9 cellular contexts compared by ENCODE assay signal in genomic region chr17:21513012-21513570, GRCh38.
DNase-seq lines count a peak whose midpoint lies in the region; ATAC-seq and TF ChIP-seq lines count a peak whose summit lies in the region.
"Had no signal": no experiment of that assay in that cellular context is flagged by ENCODE, and none has a peak within 500 bp of the region (broad histone marks: within the 10 kb centered on the region; RNA-seq: fewer than 3 reads in every experiment).

No MANE protein-coding gene starts in this region.

- no peaks in the 10 kb centered on the region for H3K27me3 ChIP-seq in endodermal cell (ENCODE audit: control insufficient read depth, insufficient read depth, low read length, poor library complexity, severe bottlenecking)

- H3K27ac Mint-ChIP-seq in Calu3 (ENCODE audit: unreplicated experiment) (no peak overlapping the region), endodermal cell (no peak overlapping the region), mesothelial cell of epicardium (no peak overlapping the region)
- no peak overlapping the region for H3K27ac Mint-ChIP-seq in activated CD8-positive, alpha-beta memory T cell treated with anti-CD3 and anti-CD28 coated beads, Interleukin-2, amount 10 ng/mL, durations not matched to agents 7 days and 5 days
- H3K27ac Mint-ChIP-seq: dendritic cell treated with granulocyte-macrophage colony-stimulating factor and Interleukin-4, amounts not matched to agents 40 ng/mL and 50 ng/mL, for 4 days had no signal

- H3K27me3 Mint-ChIP-seq in Calu3 (ENCODE audit: unreplicated experiment) (peaks cover 76% of the 10 kb centered on the region), endodermal cell (ENCODE audit: insufficient read depth) (peaks cover 25% of the 10 kb centered on the region), mesothelial cell of epicardium (ENCODE audit: low read depth) (peaks cover 47% of the 10 kb centered on the region)
- H3K27me3 Mint-ChIP-seq in activated CD8-positive, alpha-beta memory T cell treated with anti-CD3 and anti-CD28 coated beads, Interleukin-2, amount 10 ng/mL, durations not matched to agents 7 days and 5 days: peaks cover 48% of the 10 kb centered on the region

- 5 to 10% methylated on average over 11 to 19 of the region's 24 CpGs for WGBS in endodermal cell (ENCODE audit: insufficient coverage in 1 of 2, insufficient read length in 1 of 2), 2 experiments

- H3K4me3 Mint-ChIP-seq in Calu3 (ENCODE audit: low read depth, unreplicated experiment) (peak overlapping the region; percentile 26), endodermal cell (no peak overlapping the region), mesothelial cell of epicardium (peak overlapping the region; percentile 45)
- no peak overlapping the region for H3K4me3 Mint-ChIP-seq in activated CD8-positive, alpha-beta memory T cell treated with anti-CD3 and anti-CD28 coated beads, Interleukin-2, amount 10 ng/mL, durations not matched to agents 7 days and 5 days
- H3K4me3 Mint-ChIP-seq: dendritic cell treated with granulocyte-macrophage colony-stimulating factor and Interleukin-4, amounts not matched to agents 40 ng/mL and 50 ng/mL, for 4 days had no signal

- CTCF ChIA-PET in Calu3 (lab: Charles Lee): interaction anchor here (0.6 to 1.2 kb wide), 6 partner anchors 9 to 394 kb away, joined by 3 to 12 read pairs (median 4); no protein-coding TSS in a partner anchor
- CTCF ChIA-PET in activated CD8-positive, alpha-beta memory T cell treated with anti-CD3 and anti-CD28 coated beads, Interleukin-2, amount 10 ng/mL, durations not matched to agents 7 days and 5 days (lab: Charles Lee): interaction anchor here (0.6 to 5.2 kb wide), 31 partner anchors 11 to 520 kb away, joined by 3 to 109 read pairs (median 5); partner anchors contain the start of genes DHRS7B, NATD1 and TMEM11

- DNase-seq in Calu3 (peak; percentile 72), NOMO-1 treated with dmso at 0.1 percent for 144 hours (lab: John Stamatoyannopoulos, UW; ENCODE audit: unreplicated experiment) (peak; percentile 53), endodermal cell (peak; percentile 94), mesothelial cell of epicardium (ENCODE audit: low spot score in 2 of 2, unreplicated experiment in 2 of 2) (peak; percentile 65 to 84)
- DNase-seq in activated CD8-positive, alpha-beta memory T cell treated with anti-CD3 and anti-CD28 coated beads, Interleukin-2, amount 10 ng/mL, durations not matched to agents 7 days and 5 days: peak; percentile 77
- peak; percentile 40 to 43 for DNase-seq in stimulated activated CD8-positive, alpha-beta memory T cell treated with anti-CD3 and anti-CD28 coated beads, Interleukin-15, amount 100 ng/mL, for 4 hours (ENCODE audit: low read depth in 2 of 2)

- peaks cover 10% of the 10 kb centered on the region for H3K4me1 ChIP-seq in endodermal cell (ENCODE audit: control insufficient read depth, insufficient read depth, low read length)

- H3K27ac ChIP-seq in endodermal cell (ENCODE audit: low read depth, low read length): no peak overlapping the region

- H3K9ac ChIP-seq in endodermal cell (ENCODE audit: extremely low read depth, low read length, poor library complexity, severe bottlenecking): no peak overlapping the region

- peak; percentile 62 for ATAC-seq in HG02884 (IDR thresholded peaks at IDR 0.05; ENCODE audit: unreplicated experiment)
- ATAC-seq in activated CD8-positive, alpha-beta memory T cell treated with anti-CD3 and anti-CD28 coated beads, Interleukin-2, amount 10 ng/mL, durations not matched to agents 7 days and 5 days: peak; percentile 74
- no peak for ATAC-seq in HG03342 (IDR thresholded peaks at IDR 0.05; ENCODE audit: unreplicated experiment)

- H3K4me1 Mint-ChIP-seq in Calu3 (ENCODE audit: low read depth, unreplicated experiment) (peaks cover 8% of the 10 kb centered on the region), endodermal cell (peaks cover 42% of the 10 kb centered on the region), mesothelial cell of epicardium (peaks cover 15% of the 10 kb centered on the region)
- H3K4me1 Mint-ChIP-seq in activated CD8-positive, alpha-beta memory T cell treated with anti-CD3 and anti-CD28 coated beads, Interleukin-2, amount 10 ng/mL, durations not matched to agents 7 days and 5 days: peaks cover 17% of the 10 kb centered on the region

- peak; percentile 66 for TF ChIP-seq CTCF in Calu3 (IDR thresholded peaks at IDR 0.05; ENCODE audit: unreplicated experiment)
- TF ChIP-seq CTCF in endodermal cell (conservative IDR thresholded peaks at IDR 0.05): peak; percentile 87
- TF ChIP-seq CTCF in mesothelial cell of epicardium (IDR thresholded peaks at IDR 0.05; ENCODE audit: unreplicated experiment): peak; percentile 93

- H3K36me3 Mint-ChIP-seq in Calu3 (ENCODE audit: insufficient read depth, unreplicated experiment) (peaks cover 8% of the 10 kb centered on the region), endodermal cell (ENCODE audit: low read depth) (no peaks in the 10 kb centered on the region), mesothelial cell of epicardium (no peaks in the 10 kb centered on the region)
- no peaks in the 10 kb centered on the region for H3K36me3 Mint-ChIP-seq in activated CD8-positive, alpha-beta memory T cell treated with anti-CD3 and anti-CD28 coated beads, Interleukin-2, amount 10 ng/mL, durations not matched to agents 7 days and 5 days

- BruUV-seq in Calu3 (replicated peaks; lab: Mats Ljungman, UMichigan): no TSS peak

- no peaks in the 10 kb centered on the region for H3K36me3 ChIP-seq in endodermal cell (ENCODE audit: control insufficient read depth, insufficient read depth, low read length)

- intact Hi-C loops in Calu3 (cut with micrococcal nuclease; ENCODE audit: unreplicated experiment): loop anchor here (10.0 kb wide), 3 partner anchors 58 to 388 kb away; partner anchors contain the start of genes DHRS7B and MAP2K3

- H3K4me3 ChIP-seq in endodermal cell (ENCODE audit: low read length): no peak overlapping the region

- H3K9me3 Mint-ChIP-seq in Calu3 (ENCODE audit: low read depth, unreplicated experiment) (no peaks in the 10 kb centered on the region), endodermal cell (peaks cover 26% of the 10 kb centered on the region), mesothelial cell of epicardium (no peaks in the 10 kb centered on the region)
- H3K9me3 Mint-ChIP-seq in activated CD8-positive, alpha-beta memory T cell treated with anti-CD3 and anti-CD28 coated beads, Interleukin-2, amount 10 ng/mL, durations not matched to agents 7 days and 5 days (ENCODE audit: low read depth): no peaks in the 10 kb centered on the region
- H3K9me3 Mint-ChIP-seq: dendritic cell treated with granulocyte-macrophage colony-stimulating factor and Interleukin-4, amounts not matched to agents 40 ng/mL and 50 ng/mL, for 4 days had no signal

- H3K9me3 ChIP-seq in endodermal cell (ENCODE audit: control insufficient read depth, low read length): no peaks in the 10 kb centered on the region

Comparison
In these comparisons a context has a peak if more than half of its experiments do, and no peak if none do; other contexts are left out.
1. DNase-seq: peak in every context shown above with its lines; median percentile 94 in endodermal cell; 77 in activated CD8-positive, alpha-beta memory T cell treated with anti-CD3 and anti-CD28 coated beads, Interleukin-2, amount 10 ng/mL, durations not matched to agents 7 days and 5 days; 74 in mesothelial cell of epicardium; 72 in Calu3; 53 in NOMO-1 treated with dmso at 0.1 percent for 144 hours; 42 in stimulated activated CD8-positive, alpha-beta memory T cell treated with anti-CD3 and anti-CD28 coated beads, Interleukin-15, amount 100 ng/mL, for 4 hours.
2. H3K4me3 Mint-ChIP-seq: peak in Calu3 (single experiment) and mesothelial cell of epicardium (single experiment); none in activated CD8-positive, alpha-beta memory T cell treated with anti-CD3 and anti-CD28 coated beads, Interleukin-2, amount 10 ng/mL, durations not matched to agents 7 days and 5 days (single experiment) and endodermal cell (single experiment).
3. Peak in every context shown above with its lines, with median percentiles within 50 percentile points of each other: CTCF ChIP-seq.